Comparison of ENCODE assay signal across 1 cellular context in the genomic region with DNA sequence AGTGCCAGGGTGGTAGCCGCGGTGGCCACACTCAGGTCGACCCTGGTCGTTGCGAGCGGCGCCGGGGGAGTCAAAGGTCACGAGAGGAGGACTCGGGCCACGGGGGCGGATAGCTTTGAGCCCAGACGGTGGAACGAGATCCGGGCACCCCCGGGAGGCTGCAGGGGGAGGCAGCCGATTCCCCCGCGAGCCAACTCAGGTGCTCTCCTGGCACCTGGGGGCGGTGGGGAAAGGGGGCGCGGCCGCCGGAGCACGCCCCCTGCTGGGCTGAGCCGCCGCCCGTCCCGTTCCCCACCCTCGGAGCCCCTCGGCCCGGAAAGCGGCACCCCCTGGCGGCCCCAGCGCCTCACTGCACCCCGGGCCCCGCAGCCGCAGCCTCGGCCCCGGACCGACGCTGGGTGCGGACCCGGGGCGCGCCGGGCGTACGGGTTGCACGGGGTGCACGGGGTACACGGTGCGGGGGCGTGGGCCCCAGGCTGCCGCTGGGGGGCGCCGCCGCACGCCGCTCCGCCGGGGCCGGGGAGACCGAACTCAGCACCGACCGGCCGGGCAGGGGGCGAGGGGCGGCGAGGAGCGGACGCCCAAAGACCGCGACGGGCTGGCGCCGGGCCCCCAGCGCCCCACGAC.
TF ChIP-seq lines count a peak whose summit lies in the region.

No MANE protein-coding gene starts in this region.

TF ChIP-seq in SK-N-SH, 30 proteins besides CTCF, POLR2A, EP300 and RAD21 (continued from another document):
- TF ChIP-seq SMC3 (IDR thresholded peaks at IDR 0.05; ENCODE audit: low read depth, low read length) (peak; percentile 84), RXRA (IDR thresholded peaks at IDR 0.05; ENCODE audit: borderline replicate concordance, low read depth) (no peak; the same call in 1 of the 2 replicates), SIN3A (IDR thresholded peaks at IDR 0.05; ENCODE audit: borderline replicate concordance, low read depth, low read length) (peak; percentile 36; the same call in 1 of the 2 replicates)
